In genomic region chr10:26341701-26342100, GRCh38 we compare ENCODE assay signal across 22 cellular contexts.
"Had no signal": no experiment of that assay in that cellular context is flagged by ENCODE, and none has a peak within 500 bp of the region (broad histone marks: within the 10 kb centered on the region; RNA-seq: fewer than 3 reads in every experiment).

No MANE protein-coding gene starts in this region.

- H3K4me3 ChIP-seq: breast epithelium, esophagus muscularis mucosa, heart right ventricle, neural progenitor cell, psoas muscle, sigmoid colon, thoracic aorta had no signal

- H3K9ac ChIP-seq: neural progenitor cell, parathyroid adenoma had no signal

- H3K27ac Mint-ChIP-seq: activated CD4-positive, alpha-beta memory T cell treated with anti-CD3 and anti-CD28 coated beads for 36 hours; activated CD4-positive, alpha-beta T cell treated with anti-CD3 and anti-CD28 coated beads, Interleukin-2, amount 10 ng/mL, durations not matched to agents 24 days and 14 days; neural progenitor cell had no signal

- H3K4me1 ChIP-seq: breast epithelium, esophagus muscularis mucosa, neural progenitor cell, parathyroid adenoma, psoas muscle, sigmoid colon had no signal

- H3K27me3 ChIP-seq: breast epithelium, esophagus muscularis mucosa, heart right ventricle, neural progenitor cell, sigmoid colon had no signal

- H3K4me1 Mint-ChIP-seq: neural progenitor cell had no signal

- H3K27me3 Mint-ChIP-seq: activated CD4-positive, alpha-beta memory T cell treated with anti-CD3 and anti-CD28 coated beads for 36 hours had no signal

- H3K36me3 Mint-ChIP-seq: activated CD4-positive, alpha-beta memory T cell treated with anti-CD3 and anti-CD28 coated beads for 36 hours; naive thymus-derived CD4-positive, alpha-beta T cell; neural progenitor cell had no signal

- H3K4me2 ChIP-seq: neural progenitor cell had no signal

- H3K9me3 Mint-ChIP-seq: activated CD4-positive, alpha-beta memory T cell treated with anti-CD3 and anti-CD28 coated beads for 36 hours; activated CD4-positive, alpha-beta T cell treated with anti-CD3 and anti-CD28 coated beads, Interleukin-2, amount 10 ng/mL, durations not matched to agents 24 days and 14 days; neural progenitor cell had no signal

- DNase-seq: activated CD4-positive, alpha-beta memory T cell treated with anti-CD3 and anti-CD28 coated beads for 36 hours; activated CD4-positive, alpha-beta T cell treated with anti-CD3 and anti-CD28 coated beads, Interleukin-2, amount 10 ng/mL, durations not matched to agents 24 days and 14 days; activated CD4-positive, CD25-positive, alpha-beta regulatory T cell treated with anti-CD3 and anti-CD28 coated beads, Interleukin-2, amount 50 U/mL, for 72 hours; activated effector memory CD4-positive, alpha-beta T cell treated with Interleukin-2 at 50 U/mL for 16 hours; activated naive CD4-positive, alpha-beta T cell treated with Interleukin-2 at 50 U/mL for 16 hours; activated T-cell treated with anti-CD3 and anti-CD28 coated beads, Interleukin-2, amount 50 U/mL, for 48 hours; central memory CD4-positive, alpha-beta T cell; foreskin melanocyte; heart right ventricle; midbrain; naive thymus-derived CD4-positive, alpha-beta T cell; occipital lobe; psoas muscle; sigmoid colon; small intestine; stimulated activated CD4-positive, alpha-beta T cell treated with anti-CD3 and anti-CD28 coated beads, Interleukin-4, amount 100 ng/mL, for 24 hours; stimulated activated naive CD4-positive, alpha-beta T cell had no signal

- H3K4me3 Mint-ChIP-seq: activated CD4-positive, alpha-beta memory T cell treated with anti-CD3 and anti-CD28 coated beads for 36 hours; activated CD4-positive, alpha-beta T cell treated with anti-CD3 and anti-CD28 coated beads, Interleukin-2, amount 10 ng/mL, durations not matched to agents 24 days and 14 days; naive thymus-derived CD4-positive, alpha-beta T cell; neural progenitor cell had no signal

- H3K79me2 ChIP-seq: parathyroid adenoma had no signal

- H3K27ac ChIP-seq: breast epithelium, esophagus muscularis mucosa, heart right ventricle, neural progenitor cell, parathyroid adenoma, psoas muscle, sigmoid colon, thoracic aorta had no signal

- ATAC-seq: heart right ventricle; naive thymus-derived CD4-positive, alpha-beta T cell; psoas muscle had no signal

- H2AFZ ChIP-seq: neural progenitor cell, parathyroid adenoma had no signal
